Comparison of ENCODE assay signal across 3 cellular contexts in genomic region chr10:107542016-107542415, GRCh38.
"Had no signal": no experiment of that assay in that cellular context is flagged by ENCODE, and none has a peak within 500 bp of the region (broad histone marks: within the 10 kb centered on the region; RNA-seq: fewer than 3 reads in every experiment).

No MANE protein-coding gene starts in this region.

- DNase-seq: GDM1, GF-D8 had no signal

- H3K4me3 ChIP-seq: GM12878 had no signal
